ENCODE assay signal across 26 cellular contexts in the genomic region with DNA sequence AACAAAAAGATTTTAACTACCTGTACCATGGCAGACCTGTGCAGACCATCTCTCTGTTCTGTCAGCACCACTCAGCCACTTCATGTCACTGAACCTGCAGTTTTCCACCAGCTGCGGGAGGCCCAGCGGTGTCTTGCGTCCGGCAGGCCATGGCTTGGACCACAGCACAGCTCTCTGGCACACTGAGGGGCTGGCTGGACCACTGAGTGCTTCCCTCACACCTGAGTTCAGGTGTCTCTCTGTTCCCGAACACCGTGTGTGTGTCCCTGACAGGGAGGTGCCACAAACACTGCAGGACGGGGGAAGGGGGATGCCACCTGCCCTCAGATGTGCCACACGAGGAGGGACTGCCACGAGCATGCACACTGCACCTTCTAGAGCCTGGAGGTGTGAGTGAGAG. TPM values are rescaled to one million over a fixed set of nuclear protein-coding genes. Genes with fewer than 3 reads are reported as not detected.
A peak's percentile ranks its signal among the peaks of the same experiment; 100 is the strongest.
DNase-seq lines count a peak whose midpoint lies in the region; ATAC-seq and TF ChIP-seq lines count a peak whose summit lies in the region.
"Had no signal": no experiment of that assay in that cellular context is flagged by ENCODE, and none has a peak within 500 bp of the region (broad histone marks: within the 10 kb centered on the region; RNA-seq: fewer than 3 reads in every experiment).

No MANE protein-coding gene starts in this region.

- H3K36me3 Mint-ChIP-seq in chondrocyte (ENCODE audit: low read depth), result no peaks in the 10 kb centered on the region
- H3K36me3 Mint-ChIP-seq in activated T-cell treated with anti-CD3 and anti-CD28 coated beads, Interleukin-2, amount 50 U/mL, for 4 hours (ENCODE audit: insufficient read depth), result no peaks in the 10 kb centered on the region
- H3K36me3 Mint-ChIP-seq: CD14-positive monocyte; CD8-positive, alpha-beta memory T cell had no signal

- no peak overlapping the region for H2BK12ac ChIP-seq in mesenchymal stem cell (ENCODE audit: low read length in 2 of 2)

- H3K4me3 Mint-ChIP-seq in chondrocyte (ENCODE audit: unreplicated experiment), result no peak overlapping the region
- no peak overlapping the region for H3K4me3 Mint-ChIP-seq in activated T-cell treated with anti-CD3 and anti-CD28 coated beads, Interleukin-2, amount 50 U/mL, for 4 hours
- H3K4me3 Mint-ChIP-seq: CD4-positive, alpha-beta T cell; CD8-positive, alpha-beta memory T cell had no signal

- intact Hi-C loops in IMR-90 (cut with micrococcal nuclease), result no loop called here
- intact Hi-C loops in sciatic nerve (cut with DNase I), result no loop called here
- intact Hi-C loops in left cardiac atrium (cut with DNase I), result no loop called here

- CTCF ChIA-PET in IMR-90 (lab: Yijun Ruan, JAX), result interaction anchor here (0.8 kb wide), 1 partner anchor 16 kb away, joined by 3 read pairs; no protein-coding TSS in a partner anchor

- H3K4me1 ChIP-seq in IMR-90 (ENCODE audit: control insufficient read depth, insufficient read depth, low read length) (peaks cover 8% of the 10 kb centered on the region), mesenchymal stem cell (ENCODE audit: control insufficient read depth, insufficient read depth, low read depth, low read length) (peaks cover 8% of the 10 kb centered on the region)
- H3K4me1 ChIP-seq: A549, BE2C had no signal

- no peak overlapping the region for H4K8ac ChIP-seq in IMR-90 (ENCODE audit: low read depth in 2 of 2, low read length in 2 of 2)
- no peak overlapping the region for H4K8ac ChIP-seq in mesenchymal stem cell (ENCODE audit: low read length)

- DNase-seq in IMR-90 (no peak), chondrocyte (ENCODE audit: low spot score) (peak; percentile 72), mesenchymal stem cell (no peak), sciatic nerve (ENCODE audit: low spot score) (peak; percentile 34), cortex of kidney (lab: John Stamatoyannopoulos, UW) (no peak), GM13976 (ENCODE audit: low spot score) (no peak), left cardiac atrium (no peak)
- no peak for DNase-seq in activated T-cell treated with anti-CD3 and anti-CD28 coated beads, Interleukin-2, amount 50 U/mL, for 4 hours
- DNase-seq: 8988T; ACHN; AML-193; BE2C; CD4-positive, alpha-beta T cell; CD8-positive, alpha-beta memory T cell; DMS 273 treated with DMSO at 0.1 percent for 48 hours; DMS79; EL; GDM1; GM23248; H7 had no signal

- TF ChIP-seq CTCF in IMR-90 (conservative IDR thresholded peaks at IDR 0.05; ENCODE audit: low read depth, low read length) (no peak), chondrocyte (IDR thresholded peaks at IDR 0.05) (no peak), GM13976 (IDR thresholded peaks at IDR 0.05; ENCODE audit: borderline replicate concordance, control extremely low read depth, extremely low read depth, insufficient read depth, missing control alignments) (no peak)

- H2AFZ ChIP-seq in IMR-90 (replicated peaks; ENCODE audit: low read length, poor library complexity), result no peak overlapping the region
- H2AFZ ChIP-seq in mesenchymal stem cell (ENCODE audit: low read depth, low read length), result no peak overlapping the region
- H2AFZ ChIP-seq: GM23248 had no signal

- H3K14ac ChIP-seq in IMR-90 (replicated peaks; ENCODE audit: low read depth, low read length), result no peak overlapping the region
- no peak overlapping the region for H3K14ac ChIP-seq in mesenchymal stem cell (ENCODE audit: low read length in 2 of 2)

- no peaks in the 10 kb centered on the region for H3K9me3 ChIP-seq in IMR-90 (ENCODE audit: control insufficient read depth, insufficient read depth, low read length)
- H3K9me3 ChIP-seq in mesenchymal stem cell (ENCODE audit: control insufficient read depth, low read length), result no peaks in the 10 kb centered on the region
- H3K9me3 ChIP-seq: A549; BE2C; BLaER1 treated with 17β-estradiol and CSF1 and Interleukin-3, amounts not matched to agents 10 nM and 100 nM had no signal

- H4K91ac ChIP-seq in IMR-90 (ENCODE audit: insufficient read depth, low read depth, low read length) (no peak overlapping the region), mesenchymal stem cell (ENCODE audit: low read length) (peak overlapping the region; percentile 2)

- H2BK5ac ChIP-seq in IMR-90 (ENCODE audit: low read depth, low read length, poor library complexity, severe bottlenecking) (no peak overlapping the region), mesenchymal stem cell (ENCODE audit: low read depth, low read length, poor library complexity, severe bottlenecking) (no peak overlapping the region)

- POLR2A ChIA-PET in IMR-90 (lab: Charles Lee; ENCODE audit: unreplicated experiment), result no interaction called here

- dilution Hi-C loops in IMR-90 (cut with HindIII; ENCODE audit: low sequenced_read_pairs, unreplicated experiment), result no loop called here

- peaks cover 23% of the 10 kb centered on the region for H3K4me1 Mint-ChIP-seq in chondrocyte (ENCODE audit: low read depth)
- H3K4me1 Mint-ChIP-seq in activated T-cell treated with anti-CD3 and anti-CD28 coated beads, Interleukin-2, amount 50 U/mL, for 4 hours (ENCODE audit: low read depth), result peaks cover 6% of the 10 kb centered on the region

- H3K27me3 Mint-ChIP-seq in chondrocyte (ENCODE audit: low read depth), result no peaks in the 10 kb centered on the region
- H3K27me3 Mint-ChIP-seq in activated T-cell treated with anti-CD3 and anti-CD28 coated beads, Interleukin-2, amount 50 U/mL, for 4 hours (ENCODE audit: low read depth), result peaks cover 8% of the 10 kb centered on the region

- TF ChIP-seq RAD21 in IMR-90 (IDR thresholded peaks at IDR 0.05; ENCODE audit: low read length), result no peak

- no peak overlapping the region for H4K5ac ChIP-seq in IMR-90 (ENCODE audit: low read depth, low read length)

- BruUV-seq in IMR-90 (replicated peaks; lab: Mats Ljungman, UMichigan), result no TSS peak

- no peak overlapping the region for H3K27ac ChIP-seq in IMR-90 (ENCODE audit: insufficient read depth, low read length)
- no peak overlapping the region for H3K27ac ChIP-seq in mesenchymal stem cell (ENCODE audit: low read length, poor library complexity, severe bottlenecking)
- H3K27ac ChIP-seq: A549; BLaER1 treated with 17β-estradiol and CSF1 and Interleukin-3, amounts not matched to agents 10 nM and 100 nM; GM23248 had no signal

- no peak overlapping the region for H3K23ac ChIP-seq in IMR-90 (ENCODE audit: low read depth, low read length)
- no peak overlapping the region for H3K23ac ChIP-seq in mesenchymal stem cell (ENCODE audit: low read length in 2 of 2)

- H3K9ac ChIP-seq in IMR-90 (ENCODE audit: low read depth, low read length) (no peak overlapping the region), mesenchymal stem cell (ENCODE audit: low read length) (no peak overlapping the region)
- H3K9ac ChIP-seq: BLaER1 treated with 17β-estradiol and CSF1 and Interleukin-3, amounts not matched to agents 10 nM and 100 nM; GM23248 had no signal

- H2BK120ac ChIP-seq in IMR-90 (ENCODE audit: low read depth, low read length) (no peak overlapping the region), mesenchymal stem cell (ENCODE audit: low read depth, low read length) (no peak overlapping the region)

- H3K4ac ChIP-seq in IMR-90 (ENCODE audit: low read depth, low read length), result no peak overlapping the region
- no peak overlapping the region for H3K4ac ChIP-seq in mesenchymal stem cell (ENCODE audit: low read depth in 1 of 2, low read length in 2 of 2)

- H2BK15ac ChIP-seq in IMR-90 (ENCODE audit: low read depth, low read length) (no peak overlapping the region), mesenchymal stem cell (ENCODE audit: low read depth, poor library complexity, severe bottlenecking) (no peak overlapping the region)

- H3K4me2 ChIP-seq in IMR-90 (ENCODE audit: low read depth, low read length) (no peak overlapping the region), mesenchymal stem cell (ENCODE audit: low read length, poor library complexity, severe bottlenecking) (no peak overlapping the region)
- H3K4me2 ChIP-seq: A549 had no signal

- in situ Hi-C loops in IMR-90 (cut with MboI; ENCODE audit: low sequenced_read_pairs), result no loop called here
- in situ Hi-C loops in GM13976 (cut with MboI; ENCODE audit: low sequenced_read_pairs, unreplicated experiment), result no loop called here

- WGBS in IMR-90 (ENCODE audit: extremely low coverage in 2 of 2, insufficient read length in 1 of 2), 2 experiments, result no CpG with 5 or more reads among the region's 9 CpGs
- 92% methylated on average over 9 of the region's 9 CpGs for WGBS in mesenchymal stem cell

- ATAC-seq in IMR-90 (ENCODE audit: low read depth) (no peak), sciatic nerve (no peak), left cardiac atrium (no peak)
- ATAC-seq in activated T-cell treated with anti-CD3 and anti-CD28 coated beads, Interleukin-2, amount 50 U/mL, for 4 hours, result no peak
- ATAC-seq: A549, GM12878, HCT116 had no signal

- H3K9me1 ChIP-seq in IMR-90 (ENCODE audit: insufficient read depth, low read length), result peaks cover 7% of the 10 kb centered on the region; the same call in 1 of the 2 replicates

- no peak overlapping the region for H2AK5ac ChIP-seq in IMR-90 (ENCODE audit: low read depth, low read length)
- no peak overlapping the region for H2AK5ac ChIP-seq in mesenchymal stem cell (ENCODE audit: low read length, severe bottlenecking)

- no peak for TF ChIP-seq POLR2A in IMR-90 (IDR thresholded peaks at IDR 0.05; ENCODE audit: low read depth, low read length)

- H3K27me3 ChIP-seq in IMR-90 (ENCODE audit: control insufficient read depth, insufficient read depth, low read length) (no peaks in the 10 kb centered on the region; the same call in 1 of the 2 replicates), mesenchymal stem cell (ENCODE audit: control insufficient read depth in 1 of 2, insufficient read depth in 1 of 2, low read length in 2 of 2) (peaks cover 8 to 21% of the 10 kb centered on the region in 2 experiments)
- H3K27me3 ChIP-seq: BE2C; BLaER1 treated with 17β-estradiol and CSF1 and Interleukin-3, amounts not matched to agents 10 nM and 100 nM had no signal

- H3K36me3 ChIP-seq in IMR-90 (ENCODE audit: control insufficient read depth, insufficient read depth, low read length) (no peaks in the 10 kb centered on the region), mesenchymal stem cell (ENCODE audit: control insufficient read depth in 1 of 2, insufficient read depth in 2 of 2, low read depth in 1 of 2, low read length in 2 of 2) (no peaks in the 10 kb centered on the region)
- H3K36me3 ChIP-seq: BE2C; BLaER1 treated with 17β-estradiol and CSF1 and Interleukin-3, amounts not matched to agents 10 nM and 100 nM had no signal

- H3K27ac Mint-ChIP-seq in chondrocyte (ENCODE audit: unreplicated experiment), result no peak overlapping the region
- H3K27ac Mint-ChIP-seq: CD14-positive monocyte; CD4-positive, alpha-beta T cell; CD8-positive, alpha-beta memory T cell had no signal

- no peak overlapping the region for H3K56ac ChIP-seq in IMR-90 (ENCODE audit: extremely low read depth, insufficient read depth, low read length)

- peak overlapping the region; percentile 42 for H2AK9ac ChIP-seq in IMR-90 (replicated peaks; ENCODE audit: low read depth, low read length, poor library complexity)

- H3K18ac ChIP-seq in IMR-90 (ENCODE audit: low read depth, low read length), result no peak overlapping the region
- no peak overlapping the region for H3K18ac ChIP-seq in mesenchymal stem cell (ENCODE audit: low read depth in 1 of 2, low read length in 2 of 2)

- H3K4me3 ChIP-seq in IMR-90 (ENCODE audit: insufficient read depth, low read depth, low read length), result no peak overlapping the region
- no peak overlapping the region for H3K4me3 ChIP-seq in mesenchymal stem cell (ENCODE audit: insufficient read depth in 1 of 2, low read depth in 1 of 2, low read length in 2 of 2)
- H3K4me3 ChIP-seq: A549; BLaER1 treated with 17β-estradiol and CSF1 and Interleukin-3, amounts not matched to agents 10 nM and 100 nM; GM12878; GM23248 had no signal

- H3K79me1 ChIP-seq in IMR-90 (ENCODE audit: low read depth in 1 of 2, low read length in 2 of 2) (no peaks in the 10 kb centered on the region; a peak in 1 of 4 replicates), mesenchymal stem cell (replicated peaks; ENCODE audit: low read length, poor library complexity, severe bottlenecking) (no peaks in the 10 kb centered on the region)

- no peaks in the 10 kb centered on the region for H4K20me1 ChIP-seq in IMR-90 (ENCODE audit: insufficient read depth, low read length)
- H4K20me1 ChIP-seq: BLaER1 treated with 17β-estradiol and CSF1 and Interleukin-3, amounts not matched to agents 10 nM and 100 nM had no signal

- no peaks in the 10 kb centered on the region for H3K9me3 Mint-ChIP-seq in chondrocyte (ENCODE audit: low read depth)
- no peaks in the 10 kb centered on the region for H3K9me3 Mint-ChIP-seq in activated T-cell treated with anti-CD3 and anti-CD28 coated beads, Interleukin-2, amount 50 U/mL, for 4 hours
- H3K9me3 Mint-ChIP-seq: CD4-positive, alpha-beta T cell; CD8-positive, alpha-beta memory T cell had no signal

- no peak overlapping the region for H2BK20ac ChIP-seq in IMR-90 (ENCODE audit: low read depth, low read length)

RNA-seq across cellular contexts. Expression of gene MOV10L1, which starts 17.7 kb away (rescaled TPM):
- total RNA-seq in IMR-90 (2012; rRNA removed) (0.72 and 0.83 TPM in 2 replicates), chondrocyte (0.51 to 1.1 TPM (median 1.1 TPM) in 3 replicates), sciatic nerve (1.6 TPM), left cardiac atrium (1 to 10 TPM in 1 of 2 donors, under 1 TPM in 1; 0.71 to 1.2 TPM)
- polyA plus RNA-seq in IMR-90 (2012; rRNA removed), result 0.83 and 1.4 TPM in 2 replicates
- 0.31 and 0.67 TPM in 2 replicates for polyA plus RNA-seq in IMR-90 (2012; cell fraction: cytosol; rRNA removed)
- polyA plus RNA-seq in IMR-90 (2012; cell fraction: nucleus; rRNA removed; ENCODE audit: low replicate concordance), result 10.7 and 19.6 TPM in 2 replicates
- polyA plus RNA-seq in mesenchymal stem cell (2013, experiment 1 of 2), result 1.5 TPM
- 1.5 TPM for polyA plus RNA-seq in mesenchymal stem cell (2013, experiment 2 of 2)
- not detected for total RNA-seq in activated T-cell treated with anti-CD3 and anti-CD28 coated beads, Interleukin-2, amount 50 U/mL, for 4 hours
- total RNA-seq: CD4-positive, alpha-beta T cell; CD8-positive, alpha-beta memory T cell; GM12878; GM23248; H1; H7 had no signal
- polyA plus RNA-seq: CD8-positive, alpha-beta memory T cell; GM23248 had no signal

RNA-seq across cellular contexts. Expression of gene MLC1, which starts 22.3 kb away (rescaled TPM):
- not detected in 2 replicates for total RNA-seq in IMR-90 (2012; rRNA removed)
- polyA plus RNA-seq in IMR-90 (2012; rRNA removed), result 0.07 and 0.10 TPM in 2 replicates
- polyA plus RNA-seq in IMR-90 (2012; cell fraction: cytosol; rRNA removed), result 0.02 and 0.19 TPM in 2 replicates
- 0.05 and 0.08 TPM in 2 replicates for polyA plus RNA-seq in IMR-90 (2012; cell fraction: nucleus; rRNA removed; ENCODE audit: low replicate concordance)
- total RNA-seq in chondrocyte, result 0.38 to 0.77 TPM (median 0.50 TPM) in 3 replicates
- polyA plus RNA-seq in mesenchymal stem cell (2013, experiment 1 of 2), result 0.03 TPM
- polyA plus RNA-seq in mesenchymal stem cell (2013, experiment 2 of 2), result not detected
- 0.45 TPM for total RNA-seq in sciatic nerve
- total RNA-seq in activated T-cell treated with anti-CD3 and anti-CD28 coated beads, Interleukin-2, amount 50 U/mL, for 4 hours, result under 1 TPM; 0.13 to 0.87 (median 0.38) TPM
- under 1 TPM; 0.29 to 0.41 TPM for total RNA-seq in left cardiac atrium
- total RNA-seq: GM12878, GM23248, H1 had no signal
- polyA plus RNA-seq: A549, GM23248 had no signal

RNA-seq across cellular contexts. Expression of gene TTLL8, which starts 49.4 kb away (rescaled TPM):
- not detected in 2 replicates for total RNA-seq in IMR-90 (2012; rRNA removed)
- polyA plus RNA-seq in IMR-90 (2012; rRNA removed), result not detected in 2 replicates
- not detected in 2 replicates for polyA plus RNA-seq in IMR-90 (2012; cell fraction: cytosol; rRNA removed)
- polyA plus RNA-seq in IMR-90 (2012; cell fraction: nucleus; rRNA removed; ENCODE audit: low replicate concordance), result not detected in 2 replicates
- total RNA-seq in chondrocyte, result not detected in 3 replicates
- polyA plus RNA-seq in mesenchymal stem cell (2013, experiment 1 of 2), result not detected
- not detected for polyA plus RNA-seq in mesenchymal stem cell (2013, experiment 2 of 2)
- not detected for total RNA-seq in sciatic nerve
- total RNA-seq in activated T-cell treated with anti-CD3 and anti-CD28 coated beads, Interleukin-2, amount 50 U/mL, for 4 hours, result not detected
- not detected for total RNA-seq in left cardiac atrium
- total RNA-seq: CD4-positive, alpha-beta T cell; CD8-positive, alpha-beta memory T cell; GM12878; GM23248; H1; H7 had no signal
- polyA plus RNA-seq: A549; CD14-positive monocyte; CD8-positive, alpha-beta memory T cell; GM12878; GM23248; H1 had no signal

Comparison
In these comparisons a context has a peak if more than half of its experiments do, and no peak if none do; other contexts are left out.
1. DNase-seq: peak in chondrocyte (single experiment) and sciatic nerve (single experiment); none in IMR-90 (single experiment), mesenchymal stem cell (single experiment), cortex of kidney (single experiment), GM13976 (single experiment), activated T-cell treated with anti-CD3 and anti-CD28 coated beads, Interleukin-2, amount 50 U/mL, for 4 hours (single experiment) and left cardiac atrium (single experiment).